Comparison of ENCODE assay signal across 14 cellular contexts in the genomic region with DNA sequence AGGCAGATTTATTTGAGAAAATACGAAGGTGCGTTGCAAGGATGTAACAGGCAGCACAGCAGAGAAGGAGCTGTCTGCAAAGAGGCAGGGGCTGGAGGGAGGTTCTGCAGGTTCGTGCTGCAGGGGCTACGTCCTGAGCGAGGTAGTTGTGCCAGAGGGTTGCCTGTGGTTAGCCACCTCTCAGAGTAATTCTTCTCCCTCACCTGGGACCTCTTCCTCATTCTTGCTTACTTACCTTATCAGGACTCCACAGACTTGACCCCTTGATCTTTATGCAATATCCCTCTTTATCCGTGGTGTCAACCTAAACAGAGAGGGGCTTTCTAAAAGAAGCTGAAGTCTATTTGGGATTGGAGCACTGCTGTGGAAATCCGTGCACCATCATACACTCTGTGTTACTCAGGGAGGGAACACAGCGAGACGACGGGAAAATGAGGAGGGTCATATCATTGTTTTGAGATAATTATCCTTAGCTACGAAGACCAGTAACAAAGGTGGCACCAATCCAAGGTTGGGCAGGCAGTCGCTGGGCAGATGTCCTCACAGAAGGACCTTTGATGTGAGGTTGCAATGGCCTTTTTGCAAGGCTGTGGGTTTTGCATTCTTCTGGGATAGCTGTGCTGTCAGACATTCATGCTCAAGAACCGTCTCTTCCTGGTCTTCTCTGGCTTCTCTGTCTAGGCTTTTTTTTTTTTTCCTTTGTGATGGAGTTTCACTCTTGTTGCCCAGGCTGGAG.
"Had no signal": no experiment of that assay in that cellular context is flagged by ENCODE, and none has a peak within 500 bp of the region (broad histone marks: within the 10 kb centered on the region; RNA-seq: fewer than 3 reads in every experiment).

No MANE protein-coding gene starts in this region.

- H3K27ac ChIP-seq: breast epithelium, foreskin keratinocyte, heart right ventricle, left lung, neural progenitor cell, skin epidermis, tibial artery had no signal

- H3K4me1 ChIP-seq: breast epithelium, left lung, neural progenitor cell, tibial artery had no signal

- H3K4me3 ChIP-seq: breast epithelium, heart right ventricle, left lung, neural progenitor cell, skin epidermis, tibial artery had no signal

- H3K36me3 Mint-ChIP-seq: activated CD4-positive, alpha-beta memory T cell treated with anti-CD3 and anti-CD28 coated beads for 36 hours; activated naive CD8-positive, alpha-beta T cell treated with anti-CD3 and anti-CD28 coated beads for 36 hours; neural progenitor cell had no signal

- FAIRE-seq: islet of Langerhans had no signal

- H2AFZ ChIP-seq: neural progenitor cell had no signal

- H3K4me2 ChIP-seq: neural progenitor cell had no signal

- H3K27me3 Mint-ChIP-seq: activated naive CD8-positive, alpha-beta T cell treated with anti-CD3 and anti-CD28 coated beads for 36 hours had no signal

- H3K9me3 Mint-ChIP-seq: activated CD4-positive, alpha-beta memory T cell treated with anti-CD3 and anti-CD28 coated beads for 36 hours; activated naive CD8-positive, alpha-beta T cell treated with anti-CD3 and anti-CD28 coated beads for 36 hours; activated T-cell treated with anti-CD3 and anti-CD28 coated beads, Interleukin-2, amount 50 U/mL, for 4 hours; neural progenitor cell; T-helper 1 cell treated with Interleukin-12 subunit alpha and Interleukin-12 subunit beta and Interleukin-4 antibody, amounts not matched to agents 30 μg/mL and 1 μg/mL, for 36 hours had no signal

- H3K27ac Mint-ChIP-seq: activated CD4-positive, alpha-beta memory T cell treated with anti-CD3 and anti-CD28 coated beads for 36 hours; activated naive CD8-positive, alpha-beta T cell treated with anti-CD3 and anti-CD28 coated beads for 36 hours; neural progenitor cell; T-helper 1 cell treated with Interleukin-12 subunit alpha and Interleukin-12 subunit beta and Interleukin-4 antibody, amounts not matched to agents 30 μg/mL and 1 μg/mL, for 36 hours had no signal

- ATAC-seq: activated T-cell treated with anti-CD3 and anti-CD28 coated beads, Interleukin-2, amount 50 U/mL, for 4 hours; foreskin keratinocyte; heart right ventricle; left lung had no signal

- H3K27me3 ChIP-seq: breast epithelium, foreskin keratinocyte, neural progenitor cell had no signal

- H3K9ac ChIP-seq: neural progenitor cell had no signal

- H3K4me3 Mint-ChIP-seq: activated CD4-positive, alpha-beta memory T cell treated with anti-CD3 and anti-CD28 coated beads for 36 hours; activated naive CD8-positive, alpha-beta T cell treated with anti-CD3 and anti-CD28 coated beads for 36 hours; activated T-cell treated with anti-CD3 and anti-CD28 coated beads, Interleukin-2, amount 50 U/mL, for 4 hours; neural progenitor cell; T-helper 1 cell treated with Interleukin-12 subunit alpha and Interleukin-12 subunit beta and Interleukin-4 antibody, amounts not matched to agents 30 μg/mL and 1 μg/mL, for 36 hours had no signal

- H3K9me3 ChIP-seq: breast epithelium, heart right ventricle, left lung, tibial artery had no signal

- DNase-seq: activated CD4-positive, alpha-beta memory T cell treated with anti-CD3 and anti-CD28 coated beads for 36 hours; activated CD4-positive, alpha-beta T cell treated with anti-CD3 and anti-CD28 coated beads for 1 hour; activated effector memory CD4-positive, alpha-beta T cell treated with anti-CD3 and anti-CD28 coated beads, Interleukin-2, amount 50 U/mL, for 16 hours; activated naive CD8-positive, alpha-beta T cell treated with anti-CD3 and anti-CD28 coated beads for 36 hours; activated T-cell treated with anti-CD3 and anti-CD28 coated beads, Interleukin-2, amount 50 U/mL, for 4 hours; foreskin keratinocyte; heart right ventricle; left lung; tibial artery had no signal

- H3K36me3 ChIP-seq: breast epithelium, heart right ventricle, left lung, neural progenitor cell, tibial artery had no signal
